ENCODE assay signal across 10 cellular contexts in the genomic region with DNA sequence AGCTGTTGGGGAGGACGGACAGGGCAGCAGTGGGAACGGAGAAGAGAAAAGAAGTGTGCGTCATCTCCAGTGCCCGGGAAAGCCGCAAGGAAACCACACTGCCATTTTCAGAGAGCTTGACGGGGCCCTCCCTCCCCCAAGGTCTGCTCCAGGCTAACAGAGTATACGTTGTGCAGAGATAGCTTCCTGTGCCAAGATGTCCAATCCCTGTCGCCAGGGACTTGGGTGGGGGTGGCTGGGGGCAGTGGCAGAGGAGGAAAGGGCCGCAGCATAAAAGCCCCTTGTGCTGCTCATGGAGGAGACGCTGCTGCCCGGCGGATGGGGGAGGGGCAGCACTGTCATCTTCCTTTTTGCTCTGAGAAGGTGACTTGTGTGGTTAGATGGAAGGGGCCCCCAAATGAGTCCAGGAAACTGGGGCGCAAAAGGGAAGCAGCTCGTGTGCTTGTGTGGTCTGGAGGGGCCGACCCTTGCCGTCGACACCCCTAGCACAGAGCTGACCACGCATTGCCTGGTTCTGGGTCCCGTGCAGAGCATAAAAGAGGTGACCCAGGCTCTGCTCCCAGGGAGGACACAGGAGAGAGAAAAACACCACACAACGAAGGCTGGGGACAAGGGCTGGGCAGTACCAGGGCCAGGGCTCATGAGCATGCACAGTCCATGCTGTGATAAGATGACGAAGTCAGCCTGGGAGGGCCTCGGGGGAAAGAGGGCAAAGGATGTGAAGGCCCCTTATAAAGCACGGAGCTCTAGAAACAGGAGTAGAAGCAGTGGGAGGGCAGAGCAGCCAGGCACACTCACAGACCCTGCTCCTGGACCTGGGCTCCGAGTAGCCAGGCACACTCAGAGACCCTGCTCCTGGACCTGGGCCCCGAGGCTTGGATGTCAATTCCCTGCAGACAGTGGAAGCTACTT.
A peak's percentile ranks its signal among the peaks of the same experiment; 100 is the strongest.
DNase-seq lines count a peak whose midpoint lies in the region; ATAC-seq and TF ChIP-seq lines count a peak whose summit lies in the region.
"Had no signal": no experiment of that assay in that cellular context is flagged by ENCODE, and none has a peak within 500 bp of the region (broad histone marks: within the 10 kb centered on the region; RNA-seq: fewer than 3 reads in every experiment).

No MANE protein-coding gene starts in this region.

- no TSS peak for BruUV-seq in A673 (replicated peaks; lab: Mats Ljungman, UMichigan)

- POLR2A ChIA-PET in A673 (lab: Charles Lee; ENCODE audit: low non-redundant PET) = interaction anchor here (0.5 kb wide), 1 partner anchor 128 kb away, joined by 4 read pairs; no protein-coding TSS in a partner anchor

- H3K36me3 ChIP-seq in A673 (ENCODE audit: insufficient read depth, low read length, poor library complexity, severe bottlenecking) = no peaks in the 10 kb centered on the region
- H3K36me3 ChIP-seq: heart right ventricle had no signal

- no peaks in the 10 kb centered on the region for H3K27me3 ChIP-seq in A673 (replicated peaks; ENCODE audit: insufficient read depth, low read depth, low read length, poor library complexity)
- H3K27me3 ChIP-seq: heart right ventricle had no signal

- no peak for TF ChIP-seq CTCF in A673 (conservative IDR thresholded peaks at IDR 0.05; ENCODE audit: low read depth, low read length)

- H3K27ac ChIP-seq in A673 (ENCODE audit: low read depth, low read length, poor library complexity, severe bottlenecking) = no peak overlapping the region
- H3K27ac ChIP-seq: heart right ventricle, SK-N-MC had no signal

- peak; percentile 80 for ATAC-seq in HG03097 (IDR thresholded peaks at IDR 0.05; ENCODE audit: low FRiP score, unreplicated experiment)
- ATAC-seq in GM18861 (IDR thresholded peaks at IDR 0.05; ENCODE audit: unreplicated experiment) = no peak
- ATAC-seq in esophagus mucosa = no peak

- H3K9me3 ChIP-seq in A673 (ENCODE audit: low read depth, low read length, poor library complexity, severe bottlenecking) = no peaks in the 10 kb centered on the region
- H3K9me3 ChIP-seq: heart right ventricle had no signal

- CTCF ChIA-PET in A673 (lab: Charles Lee) = no interaction called here

- DNase-seq in activated CD4-positive, alpha-beta T cell treated with anti-CD3 and anti-CD28 coated beads for 4 hours = peak; percentile 7 to 29
- peak; percentile 78 for DNase-seq in fibroblast of peridontal ligament (ENCODE audit: extremely low read depth)
- peak; percentile 3 to 21 for DNase-seq in stimulated activated CD8-positive, alpha-beta memory T cell treated with anti-CD3 and anti-CD28 coated beads, Interleukin-7, amount 100 ng/mL, for 4 hours (ENCODE audit: low read depth in 2 of 2)
- DNase-seq in A673 (ENCODE audit: low spot score) = no peak
- no peak for DNase-seq in mesenteric fat pad (ENCODE audit: low spot score)
- DNase-seq: heart right ventricle had no signal

- no peak overlapping the region for H3K4me3 ChIP-seq in A673 (ENCODE audit: low read depth, low read length, poor library complexity, severe bottlenecking)
- H3K4me3 ChIP-seq: SK-N-MC had no signal

- H3K4me1 ChIP-seq in A673 (ENCODE audit: insufficient read depth, low read length, poor library complexity, severe bottlenecking) = no peaks in the 10 kb centered on the region

- intact Hi-C loops in A673 (cut with micrococcal nuclease; ENCODE audit: unreplicated experiment) = no loop called here

Comparison
In these comparisons a context has a peak if more than half of its experiments do, and no peak if none do; other contexts are left out.
1. DNase-seq: peak in activated CD4-positive, alpha-beta T cell treated with anti-CD3 and anti-CD28 coated beads for 4 hours (2 of 2), fibroblast of peridontal ligament (single experiment) and stimulated activated CD8-positive, alpha-beta memory T cell treated with anti-CD3 and anti-CD28 coated beads, Interleukin-7, amount 100 ng/mL, for 4 hours (2 of 2); none in A673 (single experiment) and mesenteric fat pad (single experiment).